1 cellular context compared by ENCODE assay signal in genomic region chr18:5542393-5543035, GRCh38.
TF ChIP-seq lines count a peak whose summit lies in the region.

No MANE protein-coding gene starts in this region.

TF ChIP-seq in HEK293, 187 proteins besides CTCF, POLR2A, EP300 and RAD21 (continued from another document):
- TF ChIP-seq ZNF449 (tag by site-specific recombination; IDR thresholded peaks at IDR 0.05) (peak; percentile 91), ZNF335 (tag by site-specific recombination; conservative IDR thresholded peaks at IDR 0.05) (peak; percentile 77), ZXDB (tag by site-specific recombination; IDR thresholded peaks at IDR 0.05) (0 out of 2 replicates have a peak, but pooled peaks have one; percentile 34)
TF ChIP-seq in HEK293: peak in this region for 16.
